10 cellular contexts compared by ENCODE assay signal in the genomic region with DNA sequence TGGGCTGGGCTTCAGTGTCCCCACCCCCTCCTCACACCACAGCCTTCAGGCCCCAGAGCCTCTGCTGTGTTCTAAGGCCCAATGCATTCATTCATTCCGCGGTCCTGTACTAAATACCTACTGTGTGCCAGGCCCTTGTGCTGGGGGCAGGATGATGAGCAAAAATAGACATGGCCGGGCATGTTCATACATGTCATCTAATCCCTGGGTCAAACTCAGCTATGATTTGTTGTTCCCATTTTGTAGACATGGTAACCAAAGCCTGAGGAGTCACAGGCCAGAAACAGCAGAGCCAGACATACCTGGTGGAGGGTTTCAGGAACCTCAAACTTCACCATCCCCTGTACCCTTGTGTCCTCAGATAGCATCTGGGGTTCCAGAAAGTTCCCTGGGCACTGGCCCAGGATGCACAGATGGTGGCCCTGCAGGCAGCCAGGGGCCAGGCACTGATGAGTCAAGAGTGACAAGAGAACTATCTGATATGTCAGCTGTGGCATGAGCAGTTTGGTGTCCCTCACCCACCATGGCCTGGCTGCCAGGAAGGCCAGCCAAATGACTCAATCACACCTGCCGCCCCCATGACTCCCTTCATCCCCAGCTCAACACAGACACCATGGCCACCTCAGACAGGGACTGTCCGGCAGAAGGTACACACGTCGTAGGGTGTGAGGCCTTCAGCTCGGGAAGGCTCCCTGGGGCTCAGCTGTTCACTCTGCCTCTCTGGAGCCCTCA. TPM values are rescaled to one million over a fixed set of nuclear protein-coding genes. Genes with fewer than 3 reads are reported as not detected.
DNase-seq lines count a peak whose midpoint lies in the region; ATAC-seq and TF ChIP-seq lines count a peak whose summit lies in the region.
"Had no signal": no experiment of that assay in that cellular context is flagged by ENCODE, and none has a peak within 500 bp of the region (broad histone marks: within the 10 kb centered on the region; RNA-seq: fewer than 3 reads in every experiment).

No MANE protein-coding gene starts in this region.

- DNase-seq in HS-5 (ENCODE audit: low read depth) (peak; percentile 31), astrocyte of the hippocampus (ENCODE audit: low read depth, low spot score) (peak; percentile 25), lung (ENCODE audit: low spot score) (no peak), mesothelial cell of epicardium (ENCODE audit: low spot score in 2 of 2, unreplicated experiment in 2 of 2) (no peak), NCI-H2227 treated with DMSO at 0.1 percent for 48 hours (lab: John Stamatoyannopoulos, UW) (no peak), glutamatergic neuron (no peak)
- DNase-seq: body of pancreas had no signal

- H3K36me3 Mint-ChIP-seq in mesothelial cell of epicardium, result peaks cover 2% of the 10 kb centered on the region
- H3K36me3 Mint-ChIP-seq in glutamatergic neuron (ENCODE audit: unreplicated experiment), result no peaks in the 10 kb centered on the region

- H3K27ac Mint-ChIP-seq in mesothelial cell of epicardium, result no peak overlapping the region
- no peak overlapping the region for H3K27ac Mint-ChIP-seq in glutamatergic neuron (ENCODE audit: unreplicated experiment)

- peaks cover 18% of the 10 kb centered on the region for H3K36me3 ChIP-seq in BLaER1
- peaks cover 0 to 4% of the 10 kb centered on the region in 2 donors for H3K36me3 ChIP-seq in lung (ENCODE audit: control insufficient read depth in 2 of 2, insufficient read depth in 2 of 2, low read length in 2 of 2)
- H3K36me3 ChIP-seq: pancreas had no signal

- WGBS in lung, 2 donors, result 92 to 93% methylated on average over 8 of the region's 8 CpGs

- H3K9ac ChIP-seq in BLaER1, result no peak overlapping the region

- H3K9me3 Mint-ChIP-seq in mesothelial cell of epicardium (no peaks in the 10 kb centered on the region), glutamatergic neuron (ENCODE audit: unreplicated experiment) (peaks cover 9% of the 10 kb centered on the region)

- peaks cover 34% of the 10 kb centered on the region for H3K27me3 ChIP-seq in BLaER1
- no peaks in the 10 kb centered on the region for H3K27me3 ChIP-seq in lung (ENCODE audit: control insufficient read depth, insufficient read depth)
- H3K27me3 ChIP-seq: pancreas had no signal

- H3K4me1 Mint-ChIP-seq in mesothelial cell of epicardium, result peaks cover 21% of the 10 kb centered on the region
- peaks cover 12% of the 10 kb centered on the region for H3K4me1 Mint-ChIP-seq in glutamatergic neuron (ENCODE audit: low read depth, unreplicated experiment)

- TF ChIP-seq CTCF in lung (IDR thresholded peaks at IDR 0.05; ENCODE audit: control extremely low read depth, extremely low read depth), result no peak
- no peak for TF ChIP-seq CTCF in mesothelial cell of epicardium (IDR thresholded peaks at IDR 0.05; ENCODE audit: unreplicated experiment)
- no peak for TF ChIP-seq CTCF in glutamatergic neuron (IDR thresholded peaks at IDR 0.05; ENCODE audit: partially characterized antibody, unreplicated experiment)

- H3K4me3 Mint-ChIP-seq in mesothelial cell of epicardium, result no peak overlapping the region
- no peak overlapping the region for H3K4me3 Mint-ChIP-seq in glutamatergic neuron (ENCODE audit: unreplicated experiment)

- ATAC-seq in lung (ENCODE audit: insufficient read depth, low FRiP score) (no peak), GM21825 (IDR thresholded peaks at IDR 0.05; ENCODE audit: unreplicated experiment) (no peak)
- ATAC-seq: body of pancreas, pancreas had no signal

- no peaks in the 10 kb centered on the region for H3K9me3 ChIP-seq in BLaER1
- no peaks in the 10 kb centered on the region for H3K9me3 ChIP-seq in lung (ENCODE audit: control insufficient read depth in 2 of 2, insufficient read depth in 1 of 2, low read length in 1 of 2)
- H3K9me3 ChIP-seq: body of pancreas, pancreas had no signal

- H3K27ac ChIP-seq in BLaER1 (no peak overlapping the region), lung (ENCODE audit: low read depth in 1 of 2, low read length in 1 of 2) (peak overlapping the region; percentile 88 to 90)
- H3K27ac ChIP-seq: body of pancreas, pancreas had no signal

- peak overlapping the region; percentile 90 for H3K4me2 ChIP-seq in BLaER1

- H3K27me3 Mint-ChIP-seq in mesothelial cell of epicardium (ENCODE audit: low read depth) (peaks cover 50% of the 10 kb centered on the region), glutamatergic neuron (ENCODE audit: unreplicated experiment) (peaks cover 14% of the 10 kb centered on the region)

- no peak overlapping the region for H3K4me3 ChIP-seq in BLaER1
- H3K4me3 ChIP-seq in lung, result no peak overlapping the region
- H3K4me3 ChIP-seq: body of pancreas, pancreas had no signal

- H4K20me1 ChIP-seq in BLaER1, result peaks cover 12% of the 10 kb centered on the region

- peaks cover 68% of the 10 kb centered on the region for H3K4me1 ChIP-seq in BLaER1
- H3K4me1 ChIP-seq in lung (ENCODE audit: control insufficient read depth in 2 of 2, insufficient read depth in 2 of 2, low read length in 2 of 2), result peaks cover 0 to 22% of the 10 kb centered on the region in 2 donors

RNA-seq across cellular contexts. Expression of a gene that starts 2.7 kb away (rescaled TPM):
- total RNA-seq in lung (10 to 100 TPM; 35.4 to 36.0 TPM), mesothelial cell of epicardium (2.7 to 3.7 TPM (median 2.9 TPM) in 3 replicates), glutamatergic neuron (ENCODE audit: unreplicated experiment) (1.1 TPM)
- 10 to 100 TPM; 31.8 to 42.3 TPM for polyA plus RNA-seq in lung

RNA-seq across cellular contexts. Expression of a gene that starts 6.1 kb away (rescaled TPM):
- total RNA-seq in lung (10 to 100 TPM; 48.8 to 79.7 TPM), mesothelial cell of epicardium (52.1 to 56.1 TPM (median 54.5 TPM) in 3 replicates), glutamatergic neuron (ENCODE audit: unreplicated experiment) (89.4 TPM)
- polyA plus RNA-seq in lung, result 100 to 1,000 TPM; 238 to 257 TPM

RNA-seq across cellular contexts. Expression of a gene that starts 7.2 kb away (rescaled TPM):
- total RNA-seq in lung (10 to 100 TPM; 24.6 to 51.0 TPM), mesothelial cell of epicardium (52.0 to 53.4 TPM (median 52.5 TPM) in 3 replicates), glutamatergic neuron (ENCODE audit: unreplicated experiment) (38.6 TPM)
- polyA plus RNA-seq in lung, result 10 to 100 TPM; 26.0 to 26.3 TPM

RNA-seq across cellular contexts. Expression of a gene that starts 9.4 kb away (rescaled TPM):
- total RNA-seq in lung (1 to 10 TPM in 1 of 2 donors, under 1 TPM in 1; 0.64 to 1.7 TPM), mesothelial cell of epicardium (not detected in 3 replicates), glutamatergic neuron (ENCODE audit: unreplicated experiment) (not detected)
- polyA plus RNA-seq in lung, result under 1 TPM in 1 of 2 donors, not detected in 1; 0.25 TPM
- total RNA-seq: body of pancreas, pancreas had no signal
- polyA plus RNA-seq: pancreas had no signal

RNA-seq across cellular contexts. Expression of a gene that starts 33.0 kb away (rescaled TPM):
- total RNA-seq in lung (1 to 10 TPM in 1 of 2 donors, under 1 TPM in 1; 0.57 to 2.6 TPM), mesothelial cell of epicardium (4.8 to 5.4 TPM (median 5.1 TPM) in 3 replicates), glutamatergic neuron (ENCODE audit: unreplicated experiment) (4.1 TPM)
- under 1 TPM; 0.85 to 0.96 TPM for polyA plus RNA-seq in lung

Comparison
In these comparisons a context has a peak if more than half of its experiments do, and no peak if none do; other contexts are left out.
1. DNase-seq: peak in HS-5 (single experiment) and astrocyte of the hippocampus (single experiment); none in lung (single experiment), mesothelial cell of epicardium (0 of 2), NCI-H2227 treated with DMSO at 0.1 percent for 48 hours (single experiment) and glutamatergic neuron (single experiment).